ENCODE assay signal across 8 cellular contexts in genomic region chr3:141402476-141403171, GRCh38. TPM values are rescaled to one million over a fixed set of nuclear protein-coding genes. Genes with fewer than 3 reads are reported as not detected.
DNase-seq lines count a peak whose midpoint lies in the region; ATAC-seq, FAIRE-seq and TF ChIP-seq lines count a peak whose summit lies in the region.

No MANE protein-coding gene starts in this region.

- POLR2A ChIA-PET in endothelial cell of umbilical vein (lab: Charles Lee): no interaction called here

- H3K4me2 ChIP-seq in MM.1S (ENCODE audit: low read depth, low read length) (peak overlapping the region; percentile 94), endothelial cell of umbilical vein (ENCODE audit: insufficient read depth, low read length) (peak overlapping the region; percentile 96)

- 4 to 9% methylated on average over 44 to 50 of the region's 58 CpGs for WGBS in mesodermal cell (ENCODE audit: insufficient coverage in 2 of 2), 2 experiments

- TF ChIP-seq CTCF in MM.1S (IDR thresholded peaks at IDR 0.05; ENCODE audit: low read length) (no peak), endothelial cell of umbilical vein (IDR thresholded peaks at IDR 0.05; ENCODE audit: extremely low read depth in 1 of 2, insufficient read depth in 1 of 2, low read depth in 1 of 2, low read length in 2 of 2) (peak in 1 of 2 donors; percentile 2)

- H3K9me3 ChIP-seq in MM.1S (replicated peaks; ENCODE audit: insufficient read depth, low read length): no peaks in the 10 kb centered on the region
- H3K9me3 ChIP-seq in endothelial cell of umbilical vein (replicated peaks; ENCODE audit: control insufficient read depth, insufficient read depth, low read length): no peaks in the 10 kb centered on the region
- H3K9me3 ChIP-seq in mesodermal cell (ENCODE audit: control insufficient read depth, low read length): peaks cover 4% of the 10 kb centered on the region

- H3K9me1 ChIP-seq in endothelial cell of umbilical vein (replicated peaks; ENCODE audit: control insufficient read depth, extremely low read depth, insufficient read depth, low read length): no peaks in the 10 kb centered on the region

- dilution Hi-C loops in endothelial cell of umbilical vein (cut with MboI; ENCODE audit: extremely low pct_ligation_motif_present, low sequenced_read_pairs): no loop called here

- intact Hi-C loops in endothelial cell of umbilical vein (cut with micrococcal nuclease): loop anchor here (1.0 kb wide), 3 partner anchors 34 to 91 kb away; partner anchors contain the start of gene ZBTB38

- no peak for ATAC-seq in GM21526 (IDR thresholded peaks at IDR 0.05; ENCODE audit: low FRiP score, unreplicated experiment)

- H3K4me1 ChIP-seq in MM.1S (ENCODE audit: low read length) (peaks cover 67% of the 10 kb centered on the region), endothelial cell of umbilical vein (ENCODE audit: control insufficient read depth, extremely low read depth, insufficient read depth, low read length) (peaks cover 47% of the 10 kb centered on the region), mesodermal cell (ENCODE audit: control insufficient read depth, insufficient read depth, low read length, poor library complexity, severe bottlenecking) (peaks cover 25% of the 10 kb centered on the region)

- H4K20me1 ChIP-seq in MM.1S (ENCODE audit: insufficient read depth, low read length): no peaks in the 10 kb centered on the region
- no peaks in the 10 kb centered on the region for H4K20me1 ChIP-seq in endothelial cell of umbilical vein (replicated peaks; ENCODE audit: control insufficient read depth, extremely low read depth, insufficient read depth, low read length)

- H3K27me3 ChIP-seq in H7 (ENCODE audit: control insufficient read depth, insufficient read depth, low read length): peaks cover 34% of the 10 kb centered on the region
- H3K27me3 ChIP-seq in MM.1S (replicated peaks; ENCODE audit: insufficient read depth, low read length): no peaks in the 10 kb centered on the region
- no peaks in the 10 kb centered on the region for H3K27me3 ChIP-seq in endothelial cell of umbilical vein (ENCODE audit: control insufficient read depth in 2 of 2, insufficient read depth in 2 of 2, low read length in 2 of 2)

- H3K36me3 ChIP-seq in H7 (replicated peaks; ENCODE audit: control insufficient read depth, insufficient read depth, low read length) (no peaks in the 10 kb centered on the region; the same call in 1 of the 2 replicates), MM.1S (replicated peaks; ENCODE audit: insufficient read depth, low read length) (peaks cover 18% of the 10 kb centered on the region; the same call in 1 of the 2 replicates), endothelial cell of umbilical vein (ENCODE audit: control insufficient read depth in 2 of 2, extremely low read depth in 1 of 2, insufficient read depth in 2 of 2, low read length in 2 of 2) (peaks cover 14 to 24% of the 10 kb centered on the region in 2 experiments), mesodermal cell (ENCODE audit: control insufficient read depth, insufficient read depth, low read length) (peaks cover 41% of the 10 kb centered on the region)

- no peak for TF ChIP-seq POLR2A in GM12891 (IDR thresholded peaks at IDR 0.05; ENCODE audit: low read depth, low read length)
- TF ChIP-seq POLR2A in endothelial cell of umbilical vein (IDR thresholded peaks at IDR 0.05; ENCODE audit: low read depth, low read length): peak; percentile 60

- H3K4me3 ChIP-seq in H7 (ENCODE audit: insufficient read depth, low read depth, low read length): peak overlapping the region; percentile 69
- H3K4me3 ChIP-seq in MM.1S (ENCODE audit: low read length): peak overlapping the region; percentile 81
- peak overlapping the region; percentile 8 to 86 (median 65) for H3K4me3 ChIP-seq in endothelial cell of umbilical vein (replicated peaks in 1 of 3; ENCODE audit: insufficient read depth in 1 of 3, low read depth in 1 of 3, low read length in 3 of 3)
- peak overlapping the region; percentile 48 for H3K4me3 ChIP-seq in mesodermal cell (ENCODE audit: extremely low read depth, insufficient read depth, low read length, poor library complexity, severe bottlenecking)

- peaks cover 93% of the 10 kb centered on the region for H3F3A ChIP-seq in MM.1S (ENCODE audit: insufficient read depth, low read length)

- peak; percentile 48 for FAIRE-seq in GM12891 (lab: Jason Lieb, UNC)
- FAIRE-seq in endothelial cell of umbilical vein (lab: Jason Lieb, UNC): peak; percentile 68

- no peaks in the 10 kb centered on the region for H3K9me2 ChIP-seq in MM.1S (replicated peaks; ENCODE audit: insufficient read depth, low read length)

- H3K27ac ChIP-seq in MM.1S (ENCODE audit: low read length) (peak overlapping the region; percentile 98), endothelial cell of umbilical vein (ENCODE audit: insufficient read depth, low read depth, low read length) (peak overlapping the region; percentile 97), mesodermal cell (ENCODE audit: low read depth, low read length, severe bottlenecking) (no peak overlapping the region)

- CTCF ChIA-PET in endothelial cell of umbilical vein (lab: Charles Lee): interaction anchor here (1.0 to 3.3 kb wide), 3 partner anchors 10 to 91 kb away, joined by 4 to 14 read pairs (median 7); no protein-coding TSS in a partner anchor

- H3K9ac ChIP-seq in MM.1S (ENCODE audit: low read length) (peak overlapping the region; percentile 100), endothelial cell of umbilical vein (replicated peaks; ENCODE audit: extremely low read depth, insufficient read depth, low read length) (peak overlapping the region; percentile 91)

- no peak overlapping the region for H2AFZ ChIP-seq in MM.1S (ENCODE audit: low read length)
- no peak overlapping the region for H2AFZ ChIP-seq in endothelial cell of umbilical vein (ENCODE audit: low read depth, low read length)

- no peak for DNase-seq in GM12891 (ENCODE audit: insufficient read length, low spot score)
- peak; percentile 87 for DNase-seq in H7
- peak; percentile 80 for DNase-seq in MM.1S
- DNase-seq in activated CD8-positive, alpha-beta memory T cell treated with anti-CD3 and anti-CD28 coated beads for 24 hours: peak; percentile 84
- peak; percentile 76 for DNase-seq in endothelial cell of umbilical vein (ENCODE audit: low read depth, low spot score)
- peak; percentile 46 for DNase-seq in stimulated activated naive CD4-positive, alpha-beta T cell treated with Interleukin-2 at 50 U/mL for 16 hours (lab: John Stamatoyannopoulos, UW)

- H3K79me2 ChIP-seq in MM.1S (ENCODE audit: low read length) (peaks cover 97% of the 10 kb centered on the region), endothelial cell of umbilical vein (ENCODE audit: control insufficient read depth, insufficient read depth, low read length) (peaks cover 45% of the 10 kb centered on the region)

- BruUV-seq in endothelial cell of umbilical vein (replicated peaks; lab: Mats Ljungman, UMichigan): no TSS peak

TF ChIP-seq in GM12891, 5 proteins besides CTCF, POLR2A, EP300 and RAD21:
- TF ChIP-seq POLR2AphosphoS5 (IDR thresholded peaks at IDR 0.05; ENCODE audit: low read depth, low read length) (no peak), POU2F2 (IDR thresholded peaks at IDR 0.05; ENCODE audit: low read depth, low read length) (no peak), TAF1 (IDR thresholded peaks at IDR 0.05; ENCODE audit: low read depth, low read length) (no peak), PAX5 (IDR thresholded peaks at IDR 0.05; ENCODE audit: insufficient read depth, low read length, severe bottlenecking) (no peak)

TF ChIP-seq in endothelial cell of umbilical vein, 7 proteins besides CTCF, POLR2A, EP300 and RAD21:
- TF ChIP-seq, protein P1, sequence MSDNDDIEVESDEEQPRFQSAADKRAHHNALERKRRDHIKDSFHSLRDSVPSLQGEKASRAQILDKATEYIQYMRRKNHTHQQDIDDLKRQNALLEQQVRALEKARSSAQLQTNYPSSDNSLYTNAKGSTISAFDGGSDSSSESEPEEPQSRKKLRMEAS (IDR thresholded peaks at IDR 0.05; ENCODE audit: insufficient read depth, insufficient read length): no peak
- TF ChIP-seq GATA2 (IDR thresholded peaks at IDR 0.05; ENCODE audit: insufficient read depth, insufficient read length, low read depth, low read length) (no peak), MYC (IDR thresholded peaks at IDR 0.05; ENCODE audit: low read depth, low read length) (no peak), FOS (IDR thresholded peaks at IDR 0.05; ENCODE audit: borderline replicate concordance, insufficient read depth, low read length) (no peak), POLR2AphosphoS5 (IDR thresholded peaks at IDR 0.05; ENCODE audit: insufficient read depth, low read depth, low read length) (no peak), EZH2 (IDR thresholded peaks at IDR 0.05; ENCODE audit: borderline replicate concordance, low read depth, low read length, severe bottlenecking) (no peak), JUN (IDR thresholded peaks at IDR 0.05; ENCODE audit: borderline replicate concordance, insufficient read depth, insufficient read length, low read depth) (no peak)

RNA-seq across cellular contexts. Expression of gene ZBTB38, which starts 34.3 kb away (rescaled TPM):
- 10.7 TPM for polyA plus RNA-seq in GM12891 (2012; ENCODE audit: low read depth, missing spikeins)
- 6.7 and 9.5 TPM in 2 replicates for total RNA-seq in H7 (2014; rRNA removed; shearing (Covaris generic))
- total RNA-seq in endothelial cell of umbilical vein: 83.4 and 85.2 TPM in 2 replicates
- polyA plus RNA-seq in endothelial cell of umbilical vein: 25.5 and 31.1 TPM in 2 replicates
- 30.2 and 30.5 TPM in 2 replicates for polyA plus RNA-seq in endothelial cell of umbilical vein (2011; cell fraction: cytosol; rRNA removed)
- polyA plus RNA-seq in endothelial cell of umbilical vein (2011; cell fraction: nucleus; rRNA removed): 57.4 and 59.3 TPM in 2 replicates
- 58.5 and 77.2 TPM in 2 replicates for polyA plus RNA-seq in endothelial cell of umbilical vein (2012)
- polyA minus RNA-seq in endothelial cell of umbilical vein: 130 and 159 TPM in 2 replicates
- 30.9 TPM for polyA minus RNA-seq in endothelial cell of umbilical vein (2011; cell fraction: cytosol; rRNA and poly(A)+ RNA removed)
- polyA minus RNA-seq in endothelial cell of umbilical vein (2011; cell fraction: nucleus; rRNA and poly(A)+ RNA removed): 158 and 229 TPM in 2 replicates
- polyA plus RNA-seq in mesodermal cell (2013, experiment 1 of 2): 37.0 TPM
- 34.1 TPM for polyA plus RNA-seq in mesodermal cell (2013, experiment 2 of 2)
